ENCODE assay signal across 8 cellular contexts in the genomic region with DNA sequence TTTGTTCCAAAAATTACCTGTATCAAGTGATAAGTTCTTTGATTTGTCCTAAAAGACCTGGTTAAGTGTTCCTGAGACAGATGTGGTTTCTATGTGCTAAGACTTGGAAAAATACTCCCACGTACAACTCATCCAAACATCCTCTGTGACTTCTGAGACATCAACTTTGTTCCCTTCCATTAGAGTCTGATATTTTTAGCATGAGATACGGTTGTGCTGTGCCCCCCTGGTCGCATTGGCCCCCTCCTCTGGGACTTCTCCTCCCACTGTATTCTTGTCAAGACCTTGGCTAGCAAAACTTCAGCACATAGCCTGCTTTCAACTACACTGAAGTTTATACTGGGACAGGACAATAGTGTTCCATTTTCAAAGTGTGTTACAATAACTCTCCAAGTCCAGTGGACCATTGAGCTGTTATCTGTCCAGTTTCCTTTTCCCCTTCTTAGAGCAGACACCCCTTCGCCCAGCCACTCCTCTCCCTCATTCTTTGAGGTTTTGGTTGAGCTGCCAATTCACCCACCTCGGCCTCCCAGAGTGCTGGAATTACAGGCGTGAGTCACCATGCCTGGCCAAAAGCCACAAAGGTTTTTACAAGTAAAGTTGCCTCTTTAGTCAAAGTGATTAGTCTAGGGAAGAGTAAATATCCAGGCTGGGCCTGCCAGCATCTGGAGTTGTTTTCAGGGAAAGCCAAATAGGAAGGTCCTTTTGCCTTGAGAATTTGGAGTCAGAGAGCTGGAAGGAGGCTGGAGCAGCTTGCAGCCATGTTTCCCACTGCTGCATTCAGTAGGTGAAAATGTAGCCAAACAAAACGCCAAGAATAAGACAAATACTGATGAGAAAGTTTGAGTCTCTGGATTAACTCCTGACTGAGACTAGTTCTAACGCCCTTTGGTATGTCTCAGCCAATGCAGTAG. TPM values are rescaled to one million over a fixed set of nuclear protein-coding genes. Genes with fewer than 3 reads are reported as not detected.
A peak's percentile ranks its signal among the peaks of the same experiment; 100 is the strongest.
DNase-seq lines count a peak whose midpoint lies in the region; ATAC-seq and TF ChIP-seq lines count a peak whose summit lies in the region.

No MANE protein-coding gene starts in this region.

- TF ChIP-seq CTCF in lower leg skin (IDR thresholded peaks at IDR 0.05), result no peak

- H3K4me1 ChIP-seq in BLaER1 treated with 17β-estradiol and CSF1 and Interleukin-3, amounts not matched to agents 10 nM and 100 nM, result peaks cover 47 to 68% (median 63%) of the 10 kb centered on the region in 10 experiments

- 0 out of 22 replicates have a peak overlapping the region, but pooled peaks of 1 of the 11 experiments have one; percentile 5 for H3K9ac ChIP-seq in BLaER1 treated with 17β-estradiol and CSF1 and Interleukin-3, amounts not matched to agents 10 nM and 100 nM

- ATAC-seq in HG02840 (IDR thresholded peaks at IDR 0.05; ENCODE audit: low FRiP score, unreplicated experiment), result no peak

- intact Hi-C loops in lower leg skin (cut with DNase I; ENCODE audit: low total_unique reads), result no loop called here

- peak overlapping the region; percentile 56 to 85 (median 78) for H3K4me2 ChIP-seq in BLaER1 treated with 17β-estradiol and CSF1 and Interleukin-3, amounts not matched to agents 10 nM and 100 nM

- no peaks in the 10 kb centered on the region; a peak in 1 of 22 replicates for H3K27me3 ChIP-seq in BLaER1 treated with 17β-estradiol and CSF1 and Interleukin-3, amounts not matched to agents 10 nM and 100 nM

- H3K36me3 ChIP-seq in BLaER1 treated with 17β-estradiol and CSF1 and Interleukin-3, amounts not matched to agents 10 nM and 100 nM, result peaks cover 0 to 8% (median 0%) of the 10 kb centered on the region in 11 experiments; a peak in 3 of 22 replicates

- H3K4me3 ChIP-seq in BLaER1 treated with 17β-estradiol and CSF1 and Interleukin-3, amounts not matched to agents 10 nM and 100 nM, result no peak overlapping the region
- H3K4me3 ChIP-seq in lower leg skin (ENCODE audit: low read depth, poor library complexity, severe bottlenecking), result no peak overlapping the region

- in situ Hi-C loops in KBM-7 (cut with MboI; ENCODE audit: low pct_unique_long_range_greater_than_20kb, low sequenced_read_pairs), result no loop called here

- H4K20me1 ChIP-seq in BLaER1 treated with 17β-estradiol and CSF1 and Interleukin-3, amounts not matched to agents 10 nM and 100 nM, result no peaks in the 10 kb centered on the region

- peak overlapping the region in 8 of 11 experiments; percentile 18 to 79 (median 71); a peak in 13 of 22 replicates for H3K27ac ChIP-seq in BLaER1 treated with 17β-estradiol and CSF1 and Interleukin-3, amounts not matched to agents 10 nM and 100 nM

- no peak for TF ChIP-seq POLR2A in lower leg skin (IDR thresholded peaks at IDR 0.05)

- 26 to 31% methylated on average over 8 of the region's 8 CpGs for WGBS in lower leg skin, 2 donors

- peak; percentile 80 for DNase-seq in KBM-7
- DNase-seq in brain pericyte (ENCODE audit: low read depth, low spot score), result peak; percentile 77
- peak; percentile 77 to 92 for DNase-seq in lower leg skin (ENCODE audit: low spot score in 2 of 2)
- DNase-seq in ureter (ENCODE audit: low spot score), result peak; percentile 88
- DNase-seq in CD1c-positive myeloid dendritic cell (ENCODE audit: extremely low spot score), result no peak
- no peak for DNase-seq in activated naive CD4-positive, alpha-beta T cell (lab: John Stamatoyannopoulos, UW)

- H3K9me3 ChIP-seq in BLaER1 treated with 17β-estradiol and CSF1 and Interleukin-3, amounts not matched to agents 10 nM and 100 nM (replicated peaks in 1 of 11), result no peaks in the 10 kb centered on the region

RNA-seq across cellular contexts. Expression of gene PDLIM1, which starts 17.8 kb away (rescaled TPM):
- total RNA-seq in lower leg skin (10 to 100 TPM; 46.3 to 85.0 (median 61.4) TPM), ureter (405 TPM)

Comparison
In these comparisons a context has a peak if more than half of its experiments do, and no peak if none do; other contexts are left out.
1. DNase-seq: peak in KBM-7 (single experiment), brain pericyte (single experiment), lower leg skin (2 of 2) and ureter (single experiment); none in CD1c-positive myeloid dendritic cell (single experiment) and activated naive CD4-positive, alpha-beta T cell (0 of 4).